8 cellular contexts compared by ENCODE assay signal in genomic region chr7:35725280-35725680, GRCh38. TPM values are rescaled to one million over a fixed set of nuclear protein-coding genes. Genes with fewer than 3 reads are reported as not detected.
DNase-seq lines count a peak whose midpoint lies in the region; ATAC-seq and TF ChIP-seq lines count a peak whose summit lies in the region.

No MANE protein-coding gene starts in this region.

- no peaks in the 10 kb centered on the region for H3K79me2 ChIP-seq in osteoblast (ENCODE audit: insufficient read depth, low read length)

- H3K27me3 ChIP-seq in osteoblast (ENCODE audit: insufficient read depth, low read length), result peaks cover 2% of the 10 kb centered on the region

- H3K4me3 Mint-ChIP-seq in natural killer cell treated with Interleukin-12 subunit alpha and Interleukin-12 subunit beta and Interleukin-15 and Interleukin-18, amount 100 ng/mL, for 72 hours, result peak overlapping the region; percentile 59

- no peaks in the 10 kb centered on the region for H3K36me3 ChIP-seq in osteoblast (ENCODE audit: insufficient read depth, low read length)

- H3K36me3 Mint-ChIP-seq in natural killer cell treated with Interleukin-12 subunit alpha and Interleukin-12 subunit beta and Interleukin-15 and Interleukin-18, amount 100 ng/mL, for 72 hours, result no peaks in the 10 kb centered on the region

- intact Hi-C loops in cardiac septum (cut with DNase I), result no loop called here

- H2AFZ ChIP-seq in osteoblast (ENCODE audit: low read length), result no peak overlapping the region

- H3K27ac ChIP-seq in coronary artery (no peak overlapping the region), osteoblast (ENCODE audit: low read depth, low read length) (no peak overlapping the region)

- H3K4me1 ChIP-seq in osteoblast (ENCODE audit: insufficient read depth, low read length), result peaks cover 2% of the 10 kb centered on the region

- ATAC-seq in GM18907 (IDR thresholded peaks at IDR 0.05; ENCODE audit: unreplicated experiment) (peak; percentile 42), HG03045 (IDR thresholded peaks at IDR 0.05; ENCODE audit: unreplicated experiment) (peak; percentile 50)
- no peak for ATAC-seq in natural killer cell treated with Interleukin-12 subunit alpha and Interleukin-12 subunit beta and Interleukin-15 and Interleukin-18, amount 100 ng/mL, for 72 hours

- H3K4me2 ChIP-seq in osteoblast (ENCODE audit: insufficient read depth, low read length), result no peak overlapping the region

- no peak overlapping the region for H3K4me3 ChIP-seq in coronary artery
- H3K4me3 ChIP-seq in osteoblast (ENCODE audit: insufficient read depth, low read length), result no peak overlapping the region

- H3K27me3 Mint-ChIP-seq in natural killer cell treated with Interleukin-12 subunit alpha and Interleukin-12 subunit beta and Interleukin-15 and Interleukin-18, amount 100 ng/mL, for 72 hours, result no peaks in the 10 kb centered on the region

- H3K27ac Mint-ChIP-seq in natural killer cell treated with Interleukin-12 subunit alpha and Interleukin-12 subunit beta and Interleukin-15 and Interleukin-18, amount 100 ng/mL, for 72 hours, result peak overlapping the region; percentile 36 to 91

- TF ChIP-seq CTCF in coronary artery (IDR thresholded peaks at IDR 0.05), result no peak
- TF ChIP-seq CTCF in osteoblast (IDR thresholded peaks at IDR 0.05; ENCODE audit: extremely low read depth, low read depth, low read length), result no peak

- peaks cover 60 to 82% of the 10 kb centered on the region in 2 donors for H3K4me1 Mint-ChIP-seq in natural killer cell treated with Interleukin-12 subunit alpha and Interleukin-12 subunit beta and Interleukin-15 and Interleukin-18, amount 100 ng/mL, for 72 hours (ENCODE audit: low read depth in 2 of 2)

- H4K20me1 ChIP-seq in osteoblast (ENCODE audit: insufficient read depth, low read length), result no peaks in the 10 kb centered on the region

- H3K9me3 Mint-ChIP-seq in natural killer cell treated with Interleukin-12 subunit alpha and Interleukin-12 subunit beta and Interleukin-15 and Interleukin-18, amount 100 ng/mL, for 72 hours, result peaks cover 7% of the 10 kb centered on the region

- peak; percentile 34 to 46 for DNase-seq in activated CD4-positive, alpha-beta T cell treated with anti-CD3 and anti-CD28 coated beads, Interleukin-2, amount 50 U/mL, for 48 hours
- DNase-seq in natural killer cell treated with Interleukin-12 subunit alpha and Interleukin-12 subunit beta and Interleukin-15 and Interleukin-18, amount 100 ng/mL, for 72 hours (ENCODE audit: low spot score), result no peak
- no peak for DNase-seq in coronary artery (ENCODE audit: low spot score)
- DNase-seq in cardiac septum (ENCODE audit: low spot score), result no peak
- DNase-seq in osteoblast (ENCODE audit: insufficient read length, low spot score, missing footprints), result no peak
- DNase-seq in HK-2 (ENCODE audit: unreplicated experiment), result no peak

- no peaks in the 10 kb centered on the region for H3K9me3 ChIP-seq in osteoblast (ENCODE audit: low read depth, low read length)

RNA-seq across cellular contexts. Expression of gene HERPUD2, which starts 30.3 kb away (rescaled TPM):
- 10 to 100 TPM; 36.8 to 40.4 TPM for total RNA-seq in natural killer cell treated with Interleukin-12 subunit alpha and Interleukin-12 subunit beta and Interleukin-15 and Interleukin-18, amount 100 ng/mL, for 72 hours
- total RNA-seq in cardiac septum (17.5 TPM), osteoblast (26.8 and 32.9 TPM in 2 replicates)

Comparison
In these comparisons a context has a peak if more than half of its experiments do, and no peak if none do; other contexts are left out.
1. ATAC-seq: peak in GM18907 (single experiment) and HG03045 (single experiment); none in natural killer cell treated with Interleukin-12 subunit alpha and Interleukin-12 subunit beta and Interleukin-15 and Interleukin-18, amount 100 ng/mL, for 72 hours (0 of 2).
2. DNase-seq: peak in activated CD4-positive, alpha-beta T cell treated with anti-CD3 and anti-CD28 coated beads, Interleukin-2, amount 50 U/mL, for 48 hours (2 of 2); none in natural killer cell treated with Interleukin-12 subunit alpha and Interleukin-12 subunit beta and Interleukin-15 and Interleukin-18, amount 100 ng/mL, for 72 hours (single experiment), coronary artery (single experiment), cardiac septum (single experiment), osteoblast (single experiment) and HK-2 (single experiment).